Comparison of ENCODE assay signal across 13 cellular contexts in genomic region chr12:42296503-42297109, GRCh38. TPM values are rescaled to one million over a fixed set of nuclear protein-coding genes. Genes with fewer than 3 reads are reported as not detected.
A peak's percentile ranks its signal among the peaks of the same experiment; 100 is the strongest.
DNase-seq lines count a peak whose midpoint lies in the region; ATAC-seq, FAIRE-seq and TF ChIP-seq lines count a peak whose summit lies in the region.
"Had no signal": no experiment of that assay in that cellular context is flagged by ENCODE, and none has a peak within 500 bp of the region (broad histone marks: within the 10 kb centered on the region; RNA-seq: fewer than 3 reads in every experiment).

No MANE protein-coding gene starts in this region.

- CTCF ChIA-PET in activated naive CD4-positive, alpha-beta T cell treated with anti-CD3 and anti-CD28 coated beads for 36 hours (lab: Charles Lee): interaction anchor here (1.0 to 1.4 kb wide), 3 partner anchors 33 to 75 kb away, joined by 3 to 4 read pairs (median 3); no protein-coding TSS in a partner anchor

- 82 to 88% (median 85%) methylated on average over 5 of the region's 5 CpGs for WGBS in small intestine, 3 donors
- 79 to 93% (median 89%) methylated on average over 5 of the region's 5 CpGs for WGBS in spleen, 5 donors

- no peak for ATAC-seq in GM19328 (IDR thresholded peaks at IDR 0.05; ENCODE audit: unreplicated experiment)
- ATAC-seq: naive thymus-derived CD8-positive, alpha-beta T cell; T-cell had no signal

- H3K4me3 ChIP-seq in colonic mucosa: no peak overlapping the region
- no peak overlapping the region for H3K4me3 ChIP-seq in small intestine (ENCODE audit: low read depth in 1 of 2, low read length in 2 of 2)
- no peak overlapping the region for H3K4me3 ChIP-seq in spleen

- H3K9ac ChIP-seq in colonic mucosa (ENCODE audit: low read depth in 2 of 2, low read length in 2 of 2): no peak overlapping the region

- DNase-seq in activated naive CD4-positive, alpha-beta T cell treated with anti-CD3 and anti-CD28 coated beads for 36 hours: peak; percentile 14
- DNase-seq in activated naive CD4-positive, alpha-beta T cell treated with Interleukin-2 at 50 U/mL for 16 hours: no peak
- DNase-seq in NCI-H146 (lab: John Stamatoyannopoulos, UW) (peak; percentile 36), colonic mucosa (no peak), small intestine (peak; percentile 17), spleen (no peak)
- DNase-seq in activated CD8-positive, alpha-beta memory T cell treated with anti-CD3 and anti-CD28 coated beads, Interleukin-2, amount 50 U/mL, for 4 hours: no peak
- DNase-seq: stimulated activated naive CD4-positive, alpha-beta T cell; T-cell had no signal

- no peak overlapping the region for H3K27ac Mint-ChIP-seq in activated naive CD4-positive, alpha-beta T cell treated with anti-CD3 and anti-CD28 coated beads for 36 hours
- H3K27ac Mint-ChIP-seq: naive thymus-derived CD8-positive, alpha-beta T cell; T-cell had no signal

- H3K27me3 ChIP-seq in colonic mucosa (no peaks in the 10 kb centered on the region), small intestine (ENCODE audit: control insufficient read depth in 2 of 2, insufficient read depth in 2 of 2, low read length in 2 of 2) (no peaks in the 10 kb centered on the region), spleen (replicated peaks in 1 of 7) (no peaks in the 10 kb centered on the region)

- no peaks in the 10 kb centered on the region for H3K9me3 ChIP-seq in colonic mucosa
- no peaks in the 10 kb centered on the region for H3K9me3 ChIP-seq in small intestine (ENCODE audit: control insufficient read depth, low read depth)
- peaks cover 0 to 8% (median 0%) of the 10 kb centered on the region in 8 donors for H3K9me3 ChIP-seq in spleen

- TF ChIP-seq CTCF in colonic mucosa (IDR thresholded peaks at IDR 0.05): peak; percentile 24
- peak in 5 of 11 experiments; percentile 12 to 41 (median 25) for TF ChIP-seq CTCF in spleen (IDR thresholded peaks at IDR 0.05 in 8 of 11, conservative IDR thresholded peaks at IDR 0.05 in 3 of 11)

- TF ChIP-seq POLR2A in spleen (IDR thresholded peaks at IDR 0.05): no peak

- no peaks in the 10 kb centered on the region for H3K27me3 Mint-ChIP-seq in activated naive CD4-positive, alpha-beta T cell treated with anti-CD3 and anti-CD28 coated beads for 36 hours (ENCODE audit: low read depth)
- H3K27me3 Mint-ChIP-seq: central memory CD8-positive, alpha-beta T cell; naive thymus-derived CD8-positive, alpha-beta T cell; T-cell had no signal

- no peaks in the 10 kb centered on the region for H3K36me3 ChIP-seq in colonic mucosa
- H3K36me3 ChIP-seq in small intestine (ENCODE audit: control insufficient read depth in 2 of 2, insufficient read depth in 2 of 2, low read length in 2 of 2): no peaks in the 10 kb centered on the region
- H3K36me3 ChIP-seq in spleen: no peaks in the 10 kb centered on the region

- peaks cover 14% of the 10 kb centered on the region for H3K4me1 Mint-ChIP-seq in activated naive CD4-positive, alpha-beta T cell treated with anti-CD3 and anti-CD28 coated beads for 36 hours (ENCODE audit: low read depth)

- no peak for FAIRE-seq in small intestine (lab: Jason Lieb, UNC)
- FAIRE-seq: G401.6 had no signal

- no peak overlapping the region for H3K27ac ChIP-seq in colonic mucosa
- H3K27ac ChIP-seq in small intestine (ENCODE audit: low read depth in 1 of 2, low read length in 1 of 2): no peak overlapping the region
- no peak overlapping the region for H3K27ac ChIP-seq in spleen

- no peak overlapping the region for H3K4me3 Mint-ChIP-seq in activated naive CD4-positive, alpha-beta T cell treated with anti-CD3 and anti-CD28 coated beads for 36 hours
- H3K4me3 Mint-ChIP-seq: central memory CD8-positive, alpha-beta T cell; naive thymus-derived CD8-positive, alpha-beta T cell; T-cell had no signal

- H3K36me3 Mint-ChIP-seq in activated naive CD4-positive, alpha-beta T cell treated with anti-CD3 and anti-CD28 coated beads for 36 hours (ENCODE audit: low read depth): no peaks in the 10 kb centered on the region
- H3K36me3 Mint-ChIP-seq: naive thymus-derived CD8-positive, alpha-beta T cell; T-cell had no signal

- H3K9me3 Mint-ChIP-seq in activated naive CD4-positive, alpha-beta T cell treated with anti-CD3 and anti-CD28 coated beads for 36 hours: no peaks in the 10 kb centered on the region
- H3K9me3 Mint-ChIP-seq: central memory CD8-positive, alpha-beta T cell; T-cell had no signal

- intact Hi-C loops in activated naive CD4-positive, alpha-beta T cell treated with anti-CD3 and anti-CD28 coated beads for 36 hours (cut with micrococcal nuclease): no loop called here
- intact Hi-C loops in colonic mucosa (cut with DNase I) (no loop called here), spleen (cut with DNase I; ENCODE audit: low total_unique reads) (no loop called here)

- H3K4me1 ChIP-seq in colonic mucosa (no peaks in the 10 kb centered on the region), small intestine (ENCODE audit: control insufficient read depth in 2 of 2, insufficient read depth in 1 of 2, low read depth in 1 of 2, low read length in 1 of 2) (no peaks in the 10 kb centered on the region), spleen (no peaks in the 10 kb centered on the region)

RNA-seq across cellular contexts. Expression of gene ZCRB1, which starts 29.3 kb away (rescaled TPM):
- 10 to 100 TPM; 79.5 to 84.2 TPM for total RNA-seq in activated naive CD4-positive, alpha-beta T cell treated with anti-CD3 and anti-CD28 coated beads for 36 hours
- total RNA-seq in colonic mucosa (10 to 100 TPM; 31.2 to 35.5 TPM), spleen (10 to 100 TPM; 27.2 to 43.0 (median 30.6) TPM)
- polyA plus RNA-seq in small intestine (10 to 100 TPM; 29.7 to 36.5 (median 34.0) TPM), spleen (10 to 100 TPM; 31.8 to 40.1 (median 36.9) TPM)

RNA-seq across cellular contexts. Expression of gene PPHLN1, which starts 29.4 kb away (rescaled TPM):
- total RNA-seq in activated naive CD4-positive, alpha-beta T cell treated with anti-CD3 and anti-CD28 coated beads for 36 hours: 10 to 100 TPM; 52.9 to 63.3 TPM
- total RNA-seq in colonic mucosa (10 to 100 TPM; 36.8 to 39.7 TPM), spleen (100 to 1,000 TPM in 1 of 7 donors, 10 to 100 TPM in 6; 60.0 to 103 (median 75.3) TPM)
- polyA plus RNA-seq in small intestine (10 to 100 TPM; 25.7 to 30.6 (median 27.0) TPM), spleen (10 to 100 TPM; 39.6 to 49.1 (median 42.7) TPM)

RNA-seq across cellular contexts. Expression of gene YAF2, which starts 58.6 kb away (rescaled TPM):
- total RNA-seq in activated naive CD4-positive, alpha-beta T cell treated with anti-CD3 and anti-CD28 coated beads for 36 hours: 10 to 100 TPM; 28.6 to 34.8 TPM
- 10 to 100 TPM; 18.4 to 24.4 TPM for total RNA-seq in colonic mucosa
- polyA plus RNA-seq in small intestine: 10 to 100 TPM in 2 of 3 donors, 1 to 10 TPM in 1; 8.9 to 96.2 (median 34.2) TPM
- total RNA-seq in spleen: 10 to 100 TPM; 37.4 to 83.7 (median 52.9) TPM
- 10 to 100 TPM; 15.9 to 18.6 (median 18.0) TPM for polyA plus RNA-seq in spleen

Comparison
In these comparisons a context has a peak if more than half of its experiments do, and no peak if none do; other contexts are left out.
1. DNase-seq: peak in activated naive CD4-positive, alpha-beta T cell treated with anti-CD3 and anti-CD28 coated beads for 36 hours (single experiment), NCI-H146 (single experiment) and small intestine (single experiment); none in activated naive CD4-positive, alpha-beta T cell treated with Interleukin-2 at 50 U/mL for 16 hours (single experiment), colonic mucosa (single experiment), spleen (single experiment) and activated CD8-positive, alpha-beta memory T cell treated with anti-CD3 and anti-CD28 coated beads, Interleukin-2, amount 50 U/mL, for 4 hours (single experiment).